Comparison of ENCODE assay signal across 10 cellular contexts in genomic region chr1:221809101-221810029, GRCh38.
DNase-seq lines count a peak whose midpoint lies in the region; ATAC-seq, FAIRE-seq and TF ChIP-seq lines count a peak whose summit lies in the region.
"Had no signal": no experiment of that assay in that cellular context is flagged by ENCODE, and none has a peak within 500 bp of the region (broad histone marks: within the 10 kb centered on the region; RNA-seq: fewer than 3 reads in every experiment).

No MANE protein-coding gene starts in this region.

- H3K4me1 Mint-ChIP-seq in memory B cell, result peaks cover 36% of the 10 kb centered on the region

- H3K79me2 ChIP-seq in PC-9 (ENCODE audit: low read depth), result no peaks in the 10 kb centered on the region

- no peaks in the 10 kb centered on the region for H3K27me3 ChIP-seq in PC-9 (ENCODE audit: insufficient read depth, low read depth)
- H3K27me3 ChIP-seq: heart right ventricle had no signal

- peak overlapping the region; percentile 68 for H3K4me3 Mint-ChIP-seq in memory B cell

- ATAC-seq in HG02852 (IDR thresholded peaks at IDR 0.05; ENCODE audit: unreplicated experiment) (peak; percentile 48), memory B cell (ENCODE audit: low read depth) (peak; percentile 57), HG03439 (IDR thresholded peaks at IDR 0.05; ENCODE audit: unreplicated experiment) (no peak)
- ATAC-seq: heart right ventricle had no signal

- H3K4me2 ChIP-seq in PC-9, result peak overlapping the region; percentile 45

- H3K4me3 ChIP-seq in PC-9, result no peak overlapping the region
- H3K4me3 ChIP-seq: heart right ventricle had no signal

- no peak overlapping the region for H2AFZ ChIP-seq in PC-9

- CTCF ChIA-PET in PC-9 (lab: Charles Lee), result interaction anchor here (0.9 to 1.0 kb wide), 2 partner anchors 8 to 266 kb away, joined by 4 read pairs; no protein-coding TSS in a partner anchor

- DNase-seq in GM12892 (ENCODE audit: insufficient read length), result no peak
- no peak for DNase-seq in PC-9
- no peak for DNase-seq in memory B cell (ENCODE audit: low spot score in 2 of 2)
- DNase-seq in NCI-H1092 (lab: John Stamatoyannopoulos, UW), result no peak
- no peak for DNase-seq in GOT3 (lab: John Stamatoyannopoulos, UW)
- DNase-seq: aorta, heart right ventricle had no signal

- no peaks in the 10 kb centered on the region for H3K36me3 ChIP-seq in PC-9 (ENCODE audit: low read depth)
- H3K36me3 ChIP-seq: heart right ventricle had no signal

- TF ChIP-seq POLR2A in GM12892 (IDR thresholded peaks at IDR 0.05; ENCODE audit: low read depth, low read length), result no peak

- no TSS peak for BruUV-seq in PC-9 (replicated peaks; lab: Mats Ljungman, UMichigan)

- no peaks in the 10 kb centered on the region for H3K9me3 Mint-ChIP-seq in memory B cell

- no peak for TF ChIP-seq CTCF in PC-9 (conservative IDR thresholded peaks at IDR 0.05)

- H3K36me3 Mint-ChIP-seq in memory B cell, result no peaks in the 10 kb centered on the region

- peak overlapping the region; percentile 91 for H3K27ac Mint-ChIP-seq in memory B cell
- H3K27ac Mint-ChIP-seq: progenitor cell of endocrine pancreas had no signal

- intact Hi-C loops in PC-9 (cut with micrococcal nuclease; ENCODE audit: unreplicated experiment), result loop anchor here (1.0 to 2.0 kb wide), 6 partner anchors 31 to 474 kb away; partner anchors contain the start of gene DUSP10

- no peaks in the 10 kb centered on the region for H3K9me2 ChIP-seq in PC-9 (ENCODE audit: insufficient read depth)

- POLR2A ChIA-PET in PC-9 (lab: Charles Lee; ENCODE audit: unreplicated experiment), result interaction anchor here (0.5 to 0.8 kb wide), 2 partner anchors 30 to 646 kb away, joined by 3 to 4 read pairs; no protein-coding TSS in a partner anchor

- peaks cover 60% of the 10 kb centered on the region for H3K4me1 ChIP-seq in PC-9 (replicated peaks; ENCODE audit: insufficient read depth)

- H3K27ac ChIP-seq in PC-9, result peak overlapping the region; percentile 90

- no peaks in the 10 kb centered on the region for H3K27me3 Mint-ChIP-seq in memory B cell
- H3K27me3 Mint-ChIP-seq: progenitor cell of endocrine pancreas had no signal

- peaks cover 7% of the 10 kb centered on the region; the same call in 1 of the 2 replicates for H3K9me3 ChIP-seq in PC-9 (ENCODE audit: insufficient read depth, low read depth)
- H3K9me3 ChIP-seq: heart right ventricle had no signal

- H3F3A ChIP-seq in PC-9 (ENCODE audit: insufficient read depth, low read depth), result peaks cover 28% of the 10 kb centered on the region

- FAIRE-seq in GM12892 (lab: Jason Lieb, UNC), result peak; percentile 87

- H4K20me1 ChIP-seq in PC-9 (ENCODE audit: insufficient read depth), result no peaks in the 10 kb centered on the region
